In the genomic region with DNA sequence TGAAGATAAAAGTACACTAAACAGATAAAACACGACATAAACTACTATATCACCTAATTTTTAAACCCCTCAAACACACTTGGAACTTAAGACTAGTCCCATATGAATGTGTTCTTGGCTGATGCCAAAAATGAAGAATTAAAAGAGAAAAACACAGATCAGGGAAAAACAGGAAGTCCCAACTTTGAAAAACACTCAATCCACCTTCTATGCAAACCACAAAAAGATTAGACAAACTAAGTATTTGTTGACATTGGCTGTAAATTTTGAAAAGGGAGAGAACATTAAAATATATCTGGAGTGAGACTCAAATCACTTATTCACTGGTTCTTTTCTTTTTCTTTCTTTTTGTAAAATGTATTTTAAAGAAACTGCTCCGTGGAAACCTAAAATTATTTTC, we compare ENCODE assay signal across 17 cellular contexts.
A peak's percentile ranks its signal among the peaks of the same experiment; 100 is the strongest.
DNase-seq lines count a peak whose midpoint lies in the region; ATAC-seq, FAIRE-seq and TF ChIP-seq lines count a peak whose summit lies in the region.
"Had no signal": no experiment of that assay in that cellular context is flagged by ENCODE, and none has a peak within 500 bp of the region (broad histone marks: within the 10 kb centered on the region; RNA-seq: fewer than 3 reads in every experiment).

No MANE protein-coding gene starts in this region.

- no peak overlapping the region; a peak in 1 of 22 replicates for H3K27ac ChIP-seq in BLaER1 treated with 17β-estradiol and CSF1 and Interleukin-3, amounts not matched to agents 10 nM and 100 nM
- H3K27ac ChIP-seq in hepatocyte (peak overlapping the region; percentile 17), HepG2 (ENCODE audit: extremely low read length, insufficient read depth, low read length) (no peak overlapping the region), gastrocnemius medialis (peak overlapping the region in 1 of 4 donors; percentile 10)

- DNase-seq in EH (ENCODE audit: low read depth), result peak; percentile 30
- DNase-seq in amniotic epithelial cell (ENCODE audit: low read depth), result peak; percentile 35
- no peak for DNase-seq in hepatocyte (ENCODE audit: low spot score)
- DNase-seq in HepG2 (ENCODE audit: low spot score), result no peak
- DNase-seq in iPS-NIHi11 (ENCODE audit: low spot score), result no peak
- no peak for DNase-seq in gastrocnemius medialis
- DNase-seq in BE2C, result no peak
- DNase-seq: activated CD8-positive, alpha-beta memory T cell treated with anti-CD3 and anti-CD28 coated beads, Interleukin-2, amount 10 ng/mL, durations not matched to agents 7 days and 5 days; activated naive CD4-positive, alpha-beta T cell treated with anti-CD3 and anti-CD28 coated beads for 36 hours; caudate nucleus; endodermal cell; natural killer cell; NCI-H1105 treated with DMSO at 0.1 percent for 48 hours; RPMI8226; stimulated activated naive B cell treated with anti-CD40 and anti-IgM and Interleukin-4, amounts not matched to agents 10 μg/mL and 1 μg/mL and 100 μg/mL, for 72 hours; SW 1271 had no signal

- BruUV-seq in HepG2 (replicated peaks; lab: Mats Ljungman, UMichigan), result no TSS peak

- CTCF ChIA-PET in HepG2 (lab: Yijun Ruan, JAX; ENCODE audit: low intra/inter-chr PET ratio, low total read pairs), result no interaction called here

- peaks cover 11 to 60% (median 29%) of the 10 kb centered on the region in 11 experiments; a peak in 19 of 22 replicates for H3K36me3 ChIP-seq in BLaER1 treated with 17β-estradiol and CSF1 and Interleukin-3, amounts not matched to agents 10 nM and 100 nM
- H3K36me3 ChIP-seq in hepatocyte (replicated peaks; ENCODE audit: insufficient read depth, low read depth) (no peaks in the 10 kb centered on the region), HepG2 (replicated peaks in 1 of 2; ENCODE audit: control insufficient read depth in 1 of 2, insufficient read depth in 2 of 2, low read length in 2 of 2) (peaks cover 2 to 3% of the 10 kb centered on the region in 2 experiments; a peak in 1 of 5 replicates), gastrocnemius medialis (no peaks in the 10 kb centered on the region), BE2C (no peaks in the 10 kb centered on the region)

- TF ChIP-seq EP300 in HepG2 (IDR thresholded peaks at IDR 0.05; ENCODE audit: low read depth in 2 of 2, low read length in 2 of 2), result no peak
- no peak for TF ChIP-seq EP300 in HepG2 (CRISPR knock-in tag; IDR thresholded peaks at IDR 0.05; ENCODE audit: borderline replicate concordance)

- no peak for TF ChIP-seq POLR2A in HepG2 (IDR thresholded peaks at IDR 0.05; ENCODE audit: insufficient read depth in 1 of 2, low read depth in 2 of 2, low read length in 2 of 2)
- no peak for TF ChIP-seq POLR2A in gastrocnemius medialis (IDR thresholded peaks at IDR 0.05)

- no peak for FAIRE-seq in HepG2 (lab: Jason Lieb, UNC)

- WGBS in hepatocyte (ENCODE audit: low lambda C conversion rate, missing lambda C conversion rate), result 80% methylated on average over 2 of the region's 2 CpGs
- WGBS in HepG2 (ENCODE audit: low lambda C conversion rate), result 92% methylated on average over 2 of the region's 2 CpGs

- peaks cover 0 to 55% (median 2%) of the 10 kb centered on the region in 11 experiments; a peak in 9 of 22 replicates for H4K20me1 ChIP-seq in BLaER1 treated with 17β-estradiol and CSF1 and Interleukin-3, amounts not matched to agents 10 nM and 100 nM
- H4K20me1 ChIP-seq in hepatocyte (ENCODE audit: insufficient read depth, poor library complexity, severe bottlenecking) (no peaks in the 10 kb centered on the region), HepG2 (ENCODE audit: insufficient read depth, low read length) (no peaks in the 10 kb centered on the region)

- intact Hi-C loops in HepG2 (cut with micrococcal nuclease; ENCODE audit: unreplicated experiment), result no loop called here
- intact Hi-C loops in gastrocnemius medialis (cut with DNase I; ENCODE audit: low total_unique reads), result no loop called here

- H3K9ac ChIP-seq in BLaER1 treated with 17β-estradiol and CSF1 and Interleukin-3, amounts not matched to agents 10 nM and 100 nM, result no peak overlapping the region
- H3K9ac ChIP-seq in HepG2 (ENCODE audit: insufficient read depth, low read depth, low read length), result no peak overlapping the region

- H3K27me3 ChIP-seq in BLaER1 treated with 17β-estradiol and CSF1 and Interleukin-3, amounts not matched to agents 10 nM and 100 nM, result no peaks in the 10 kb centered on the region
- H3K27me3 ChIP-seq in hepatocyte, result no peaks in the 10 kb centered on the region
- H3K27me3 ChIP-seq in HepG2 (ENCODE audit: control insufficient read depth in 1 of 2, insufficient read depth in 2 of 2, low read length in 2 of 2), result no peaks in the 10 kb centered on the region
- no peaks in the 10 kb centered on the region for H3K27me3 ChIP-seq in gastrocnemius medialis
- no peaks in the 10 kb centered on the region for H3K27me3 ChIP-seq in BE2C

- TF ChIP-seq CTCF in hepatocyte (IDR thresholded peaks at IDR 0.05; ENCODE audit: poor library complexity) (no peak), HepG2 (CRISPR knock-in tag; IDR thresholded peaks at IDR 0.05) (no peak), gastrocnemius medialis (IDR thresholded peaks at IDR 0.05 in 4 of 5, conservative IDR thresholded peaks at IDR 0.05 in 1 of 5) (no peak), BE2C (IDR thresholded peaks at IDR 0.05; ENCODE audit: low read depth, low read length) (no peak)

- in situ Hi-C loops in HepG2 (cut with HindIII; ENCODE audit: extremely low pct_ligation_motif_present, low pct_unique_long_range_greater_than_20kb) (no loop called here), gastrocnemius medialis (cut with MboI; ENCODE audit: low sequenced_read_pairs in 4 of 4) (no loop called here)

- no peaks in the 10 kb centered on the region for H3K9me2 ChIP-seq in hepatocyte (replicated peaks; ENCODE audit: insufficient read depth)

- TF ChIP-seq RAD21 in HepG2 (CRISPR knock-in tag; IDR thresholded peaks at IDR 0.05), result no peak

- POLR2A ChIA-PET in HepG2 (lab: Yijun Ruan, JAX), result no interaction called here

- H3K4me2 ChIP-seq in BLaER1 treated with 17β-estradiol and CSF1 and Interleukin-3, amounts not matched to agents 10 nM and 100 nM, result peak overlapping the region in 10 of 11 experiments; percentile 15 to 62 (median 34); a peak in 16 of 22 replicates
- H3K4me2 ChIP-seq in hepatocyte (no peak overlapping the region), HepG2 (ENCODE audit: low read depth, low read length) (no peak overlapping the region)

- no peak for ATAC-seq in HepG2
- ATAC-seq in gastrocnemius medialis, result no peak
- ATAC-seq: activated CD8-positive, alpha-beta memory T cell treated with anti-CD3 and anti-CD28 coated beads, Interleukin-2, amount 10 ng/mL, durations not matched to agents 7 days and 5 days; natural killer cell; stimulated activated naive B cell treated with anti-CD40 and anti-IgM and Interleukin-4, amounts not matched to agents 10 μg/mL and 1 μg/mL and 100 μg/mL, for 72 hours had no signal

- no peak overlapping the region for H3K4me3 ChIP-seq in BLaER1 treated with 17β-estradiol and CSF1 and Interleukin-3, amounts not matched to agents 10 nM and 100 nM
- H3K4me3 ChIP-seq in hepatocyte, result no peak overlapping the region
- H3K4me3 ChIP-seq in HepG2 (replicated peaks in 1 of 3; ENCODE audit: insufficient read depth in 1 of 3, low read depth in 2 of 3, low read length in 3 of 3), result no peak overlapping the region
- no peak overlapping the region for H3K4me3 ChIP-seq in gastrocnemius medialis
- H3K4me3 ChIP-seq in BE2C (ENCODE audit: low read depth, low read length), result no peak overlapping the region

- peaks cover 8 to 31% (median 18%) of the 10 kb centered on the region in 10 experiments; a peak in 19 of 20 replicates for H3K4me1 ChIP-seq in BLaER1 treated with 17β-estradiol and CSF1 and Interleukin-3, amounts not matched to agents 10 nM and 100 nM
- H3K4me1 ChIP-seq in hepatocyte (ENCODE audit: insufficient read depth), result peaks cover 4% of the 10 kb centered on the region
- H3K4me1 ChIP-seq in HepG2 (ENCODE audit: insufficient read depth, low read length), result peaks cover 30% of the 10 kb centered on the region
- peaks cover 0 to 13% of the 10 kb centered on the region in 2 donors for H3K4me1 ChIP-seq in gastrocnemius medialis
- no peaks in the 10 kb centered on the region for H3K4me1 ChIP-seq in BE2C

- H3K79me2 ChIP-seq in hepatocyte, result no peaks in the 10 kb centered on the region
- H3K79me2 ChIP-seq in HepG2 (ENCODE audit: insufficient read depth, low read length), result no peaks in the 10 kb centered on the region

- H2AFZ ChIP-seq in hepatocyte (no peak overlapping the region), HepG2 (ENCODE audit: low read length) (no peak overlapping the region)

- H3K9me3 ChIP-seq in BLaER1 treated with 17β-estradiol and CSF1 and Interleukin-3, amounts not matched to agents 10 nM and 100 nM (replicated peaks in 1 of 11), result peaks cover 0 to 9% (median 0%) of the 10 kb centered on the region in 11 experiments; a peak in 4 of 22 replicates
- H3K9me3 ChIP-seq in hepatocyte (ENCODE audit: low read depth) (no peaks in the 10 kb centered on the region), HepG2 (ENCODE audit: low read length) (no peaks in the 10 kb centered on the region), gastrocnemius medialis (no peaks in the 10 kb centered on the region), BE2C (no peaks in the 10 kb centered on the region)

TF ChIP-seq in HepG2, 621 proteins besides CTCF, POLR2A, EP300 and RAD21 (continues in another document):
- TF ChIP-seq ZNF879 (CRISPR knock-in tag; IDR thresholded peaks at IDR 0.05) (no peak), FLYWCH1 (CRISPR knock-in tag; IDR thresholded peaks at IDR 0.05) (no peak), SMC3 (IDR thresholded peaks at IDR 0.05; ENCODE audit: low read length) (no peak), ZNF792 (CRISPR knock-in tag; IDR thresholded peaks at IDR 0.05) (no peak), ZNF546 (CRISPR knock-in tag; conservative IDR thresholded peaks at IDR 0.05) (no peak), ZNF468 (CRISPR knock-in tag; IDR thresholded peaks at IDR 0.05) (no peak), SOX6 (IDR thresholded peaks at IDR 0.05) (no peak), SOX6 (CRISPR knock-in tag; IDR thresholded peaks at IDR 0.05) (no peak), KAT7 (CRISPR knock-in tag; IDR thresholded peaks at IDR 0.05; ENCODE audit: borderline replicate concordance) (no peak)
- TF ChIP-seq, protein P1, sequence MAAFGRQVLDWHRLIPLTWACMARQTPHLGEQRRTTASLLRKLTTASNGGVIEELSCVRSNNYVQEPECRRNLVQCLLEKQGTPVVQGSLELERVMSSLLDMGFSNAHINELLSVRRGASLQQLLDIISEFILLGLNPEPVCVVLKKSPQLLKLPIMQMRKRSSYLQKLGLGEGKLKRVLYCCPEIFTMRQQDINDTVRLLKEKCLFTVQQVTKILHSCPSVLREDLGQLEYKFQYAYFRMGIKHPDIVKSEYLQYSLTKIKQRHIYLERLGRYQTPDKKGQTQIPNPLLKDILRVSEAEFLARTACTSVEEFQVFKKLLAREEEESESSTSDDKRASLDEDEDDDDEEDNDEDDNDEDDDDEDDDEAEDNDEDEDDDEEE (CRISPR knock-in tag; IDR thresholded peaks at IDR 0.05), result no peak

Comparison
In these comparisons a context has a peak if more than half of its experiments do, and no peak if none do; other contexts are left out.
1. H3K4me2 ChIP-seq: peak in BLaER1 treated with 17β-estradiol and CSF1 and Interleukin-3, amounts not matched to agents 10 nM and 100 nM (10 of 11); none in hepatocyte (single experiment) and HepG2 (single experiment).
2. DNase-seq: peak in EH (single experiment) and amniotic epithelial cell (single experiment); none in hepatocyte (single experiment), HepG2 (single experiment), iPS-NIHi11 (single experiment), gastrocnemius medialis (0 of 2) and BE2C (single experiment).